In genomic region chr7:157276731-157277562, GRCh38 we compare ENCODE assay signal across 9 cellular contexts. TPM values are rescaled to one million over a fixed set of nuclear protein-coding genes. Genes with fewer than 3 reads are reported as not detected.
A peak's percentile ranks its signal among the peaks of the same experiment; 100 is the strongest.
DNase-seq lines count a peak whose midpoint lies in the region; ATAC-seq and TF ChIP-seq lines count a peak whose summit lies in the region.
"Had no signal": no experiment of that assay in that cellular context is flagged by ENCODE, and none has a peak within 500 bp of the region (broad histone marks: within the 10 kb centered on the region; RNA-seq: fewer than 3 reads in every experiment).

No MANE protein-coding gene starts in this region.

- peaks cover 15% of the 10 kb centered on the region for H3K4me1 Mint-ChIP-seq in activated T-helper 2 cell treated with anti-CD3 and anti-CD28 coated beads, Interferon-gamma antibody, Interleukin-2, Interleukin-4, amounts not matched to agents 10 μg/mL and 5 μg/mL and 100 μg/mL, durations not matched to agents 14 hours and 24 hours and 36 hours (ENCODE audit: low read depth)

- H3K36me3 Mint-ChIP-seq in activated T-helper 2 cell treated with anti-CD3 and anti-CD28 coated beads, Interferon-gamma antibody, Interleukin-2, Interleukin-4, amounts not matched to agents 10 μg/mL and 5 μg/mL and 100 μg/mL, durations not matched to agents 14 hours and 24 hours and 36 hours (ENCODE audit: low read depth), result peaks cover 3% of the 10 kb centered on the region

- H4K20me1 ChIP-seq in DND-41 (ENCODE audit: insufficient read depth, low read length), result peaks cover 4% of the 10 kb centered on the region; the same call in 1 of the 2 replicates

- H2AFZ ChIP-seq in DND-41 (ENCODE audit: low read depth, low read length), result no peak overlapping the region

- H3K9me3 ChIP-seq in DND-41 (ENCODE audit: insufficient read depth, low read length, severe bottlenecking), result no peaks in the 10 kb centered on the region
- H3K9me3 ChIP-seq in effector memory CD4-positive, alpha-beta T cell (ENCODE audit: control insufficient read depth, low read length), result no peaks in the 10 kb centered on the region
- H3K9me3 ChIP-seq: upper lobe of left lung had no signal

- no peak for DNase-seq in DND-41
- peak; percentile 67 for DNase-seq in M059J (ENCODE audit: low read depth)
- DNase-seq in activated T-helper 2 cell treated with anti-CD3 and anti-CD28 coated beads, Interferon-gamma antibody, Interleukin-2, Interleukin-4, amounts not matched to agents 10 μg/mL and 5 μg/mL and 100 μg/mL, durations not matched to agents 14 hours and 24 hours and 36 hours (ENCODE audit: low spot score), result no peak
- peak; percentile 39 for DNase-seq in myocyte (ENCODE audit: low read depth)
- DNase-seq in dedifferentiated amniotic fluid mesenchymal stem cell (ENCODE audit: extremely low spot score), result no peak
- no peak for DNase-seq in effector memory CD4-positive, alpha-beta T cell

- no peak overlapping the region for H3K4me3 Mint-ChIP-seq in activated T-helper 2 cell treated with anti-CD3 and anti-CD28 coated beads, Interferon-gamma antibody, Interleukin-2, Interleukin-4, amounts not matched to agents 10 μg/mL and 5 μg/mL and 100 μg/mL, durations not matched to agents 14 hours and 24 hours and 36 hours (ENCODE audit: low read depth)

- ATAC-seq in DND-41 (ENCODE audit: insufficient read depth, low read depth), result peak; percentile 22; the same call in 2 of the 3 replicates
- ATAC-seq in HG03045 (IDR thresholded peaks at IDR 0.05; ENCODE audit: unreplicated experiment), result no peak
- no peak for ATAC-seq in HG03095 (IDR thresholded peaks at IDR 0.05; ENCODE audit: unreplicated experiment)

- no peaks in the 10 kb centered on the region for H3K36me3 ChIP-seq in DND-41 (ENCODE audit: insufficient read depth, low read length)
- H3K36me3 ChIP-seq in effector memory CD4-positive, alpha-beta T cell (ENCODE audit: control insufficient read depth, insufficient read depth, low read length), result no peaks in the 10 kb centered on the region
- H3K36me3 ChIP-seq: upper lobe of left lung had no signal

- no peak overlapping the region for H3K27ac ChIP-seq in DND-41 (ENCODE audit: low read length)
- H3K27ac ChIP-seq in effector memory CD4-positive, alpha-beta T cell (ENCODE audit: insufficient read depth, low read length, poor library complexity, severe bottlenecking), result no peak overlapping the region
- H3K27ac ChIP-seq: upper lobe of left lung had no signal

- no peak overlapping the region for H3K4me3 ChIP-seq in DND-41 (ENCODE audit: low read depth in 1 of 2, low read length in 2 of 2)
- no peak overlapping the region for H3K4me3 ChIP-seq in effector memory CD4-positive, alpha-beta T cell (ENCODE audit: insufficient read depth, low read depth, low read length, poor library complexity, severe bottlenecking)
- H3K4me3 ChIP-seq: upper lobe of left lung had no signal

- no peaks in the 10 kb centered on the region for H3K9me3 Mint-ChIP-seq in activated T-helper 2 cell treated with anti-CD3 and anti-CD28 coated beads, Interferon-gamma antibody, Interleukin-2, Interleukin-4, amounts not matched to agents 10 μg/mL and 5 μg/mL and 100 μg/mL, durations not matched to agents 14 hours and 24 hours and 36 hours

- H3K4me2 ChIP-seq in DND-41 (ENCODE audit: insufficient read depth, low read length), result no peak overlapping the region

- H3K79me2 ChIP-seq in DND-41 (ENCODE audit: insufficient read depth, low read length), result no peaks in the 10 kb centered on the region

- H3K27me3 ChIP-seq in DND-41 (ENCODE audit: insufficient read depth, low read length, poor library complexity), result no peaks in the 10 kb centered on the region
- H3K27me3 ChIP-seq in effector memory CD4-positive, alpha-beta T cell (replicated peaks; ENCODE audit: control insufficient read depth, insufficient read depth, low read length, poor library complexity, severe bottlenecking), result peaks cover 32% of the 10 kb centered on the region

- peaks cover 7% of the 10 kb centered on the region; the same call in 1 of the 2 replicates for H3K4me1 ChIP-seq in DND-41 (ENCODE audit: insufficient read depth, low read length)
- H3K4me1 ChIP-seq in effector memory CD4-positive, alpha-beta T cell (ENCODE audit: control insufficient read depth, insufficient read depth, low read length, poor library complexity, severe bottlenecking), result peaks cover 32% of the 10 kb centered on the region

- intact Hi-C loops in activated T-helper 2 cell treated with anti-CD3 and anti-CD28 coated beads, Interferon-gamma antibody, Interleukin-2, Interleukin-4, amounts not matched to agents 10 μg/mL and 5 μg/mL and 100 μg/mL, durations not matched to agents 14 hours and 24 hours and 36 hours (cut with micrococcal nuclease), result no loop called here

- H3K9ac ChIP-seq in DND-41 (ENCODE audit: low read depth, low read length), result no peak overlapping the region

- TF ChIP-seq CTCF in DND-41 (IDR thresholded peaks at IDR 0.05; ENCODE audit: borderline replicate concordance, extremely low read depth, low read length, poor library complexity, severe bottlenecking), result no peak

- peak overlapping the region; percentile 22 for H3K27ac Mint-ChIP-seq in activated T-helper 2 cell treated with anti-CD3 and anti-CD28 coated beads, Interferon-gamma antibody, Interleukin-2, Interleukin-4, amounts not matched to agents 10 μg/mL and 5 μg/mL and 100 μg/mL, durations not matched to agents 14 hours and 24 hours and 36 hours

- peaks cover 2% of the 10 kb centered on the region for H3K27me3 Mint-ChIP-seq in activated T-helper 2 cell treated with anti-CD3 and anti-CD28 coated beads, Interferon-gamma antibody, Interleukin-2, Interleukin-4, amounts not matched to agents 10 μg/mL and 5 μg/mL and 100 μg/mL, durations not matched to agents 14 hours and 24 hours and 36 hours (ENCODE audit: low read depth)

RNA-seq across cellular contexts. Expression of gene DNAJB6, which starts 59.9 kb away (rescaled TPM):
- total RNA-seq in M059J (2014; rRNA removed; shearing (Covaris generic)), result 118 and 164 TPM in 2 replicates
- total RNA-seq in activated T-helper 2 cell treated with anti-CD3 and anti-CD28 coated beads, Interferon-gamma antibody, Interleukin-2, Interleukin-4, amounts not matched to agents 10 μg/mL and 5 μg/mL and 100 μg/mL, durations not matched to agents 14 hours and 24 hours and 36 hours, result 122 and 125 TPM in 2 replicates
- total RNA-seq in myocyte, result 247 and 261 TPM in 2 replicates
- polyA plus RNA-seq in myocyte (2012), result 200 TPM

Comparison
In these comparisons a context has a peak if more than half of its experiments do, and no peak if none do; other contexts are left out.
1. DNase-seq: peak in M059J (single experiment) and myocyte (single experiment); none in DND-41 (single experiment), activated T-helper 2 cell treated with anti-CD3 and anti-CD28 coated beads, Interferon-gamma antibody, Interleukin-2, Interleukin-4, amounts not matched to agents 10 μg/mL and 5 μg/mL and 100 μg/mL, durations not matched to agents 14 hours and 24 hours and 36 hours (single experiment), dedifferentiated amniotic fluid mesenchymal stem cell (single experiment) and effector memory CD4-positive, alpha-beta T cell (0 of 3).